ENCODE assay signal across 23 cellular contexts in the genomic region with DNA sequence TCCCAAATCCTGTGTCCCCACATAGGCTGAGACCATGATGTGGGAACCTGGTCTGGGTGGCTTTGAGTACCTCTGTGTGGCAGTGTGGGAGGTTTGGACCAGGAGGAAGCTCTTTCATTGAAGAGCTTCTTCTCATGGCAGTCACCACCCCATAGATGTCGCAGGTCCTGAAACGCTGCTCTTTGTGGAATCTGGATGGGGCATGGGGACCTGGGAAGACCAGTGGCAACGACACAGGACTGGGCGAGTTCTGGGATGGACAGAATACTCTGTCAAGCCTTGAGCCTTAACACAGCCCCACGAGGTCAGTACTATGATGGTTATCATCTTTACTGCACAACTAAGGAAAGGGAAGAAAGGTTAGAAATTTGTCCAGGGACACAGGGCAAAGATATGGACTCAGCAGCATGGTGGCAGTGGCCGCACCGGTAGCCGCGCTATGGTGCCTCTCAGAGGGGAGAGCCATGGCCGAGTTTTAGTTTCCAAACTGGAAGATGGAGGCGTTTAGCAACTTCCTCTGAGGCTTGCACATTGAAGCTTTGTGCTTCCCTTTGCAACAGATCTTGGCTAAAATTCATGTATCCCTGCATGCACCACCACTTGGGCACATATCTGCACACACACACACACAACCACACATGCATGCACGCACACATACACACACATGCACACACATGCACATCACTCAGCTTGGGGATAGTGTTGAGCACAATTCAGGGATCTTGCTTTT.
DNase-seq lines count a peak whose midpoint lies in the region; ATAC-seq, FAIRE-seq and TF ChIP-seq lines count a peak whose summit lies in the region.
"Had no signal": no experiment of that assay in that cellular context is flagged by ENCODE, and none has a peak within 500 bp of the region (broad histone marks: within the 10 kb centered on the region; RNA-seq: fewer than 3 reads in every experiment).

No MANE protein-coding gene starts in this region.

- no peaks in the 10 kb centered on the region for H3K9me3 Mint-ChIP-seq in type B pancreatic cell

- TF ChIP-seq CTCF in GM12878 (IDR thresholded peaks at IDR 0.05 in 2 of 3, conservative IDR thresholded peaks at IDR 0.05 in 1 of 3; ENCODE audit: control insufficient read depth in 2 of 3, extremely low read depth in 1 of 3, insufficient read depth in 1 of 3, low read depth in 3 of 3, low read length in 3 of 3) (no peak), esophagus muscularis mucosa (IDR thresholded peaks at IDR 0.05) (no peak), type B pancreatic cell (conservative IDR thresholded peaks at IDR 0.05) (no peak), body of pancreas (IDR thresholded peaks at IDR 0.05) (no peak)

- intact Hi-C loops in GM12878 (cut with micrococcal nuclease; ENCODE audit: unreplicated experiment) (no loop called here), esophagus muscularis mucosa (cut with DNase I) (no loop called here), body of pancreas (cut with DNase I) (no loop called here)

- no peak overlapping the region for H3K27ac ChIP-seq in GM12878 (ENCODE audit: control insufficient read depth, insufficient read depth)
- H3K27ac ChIP-seq in esophagus muscularis mucosa (replicated peaks in 1 of 4): no peak overlapping the region
- H3K27ac ChIP-seq in body of pancreas: no peak overlapping the region
- H3K27ac ChIP-seq: GM23248, KMS-11, SJSA1 had no signal

- TF ChIP-seq POLR2A in GM12878 (IDR thresholded peaks at IDR 0.05; ENCODE audit: low read depth, low read length): no peak
- TF ChIP-seq POLR2A in esophagus muscularis mucosa (IDR thresholded peaks at IDR 0.05; ENCODE audit: low read depth): no peak
- no peak for TF ChIP-seq POLR2A in body of pancreas (IDR thresholded peaks at IDR 0.05)

- H3K27me3 ChIP-seq in GM12878 (replicated peaks in 1 of 2; ENCODE audit: control insufficient read depth in 2 of 2, insufficient read depth in 2 of 2, low read length in 1 of 2): no peaks in the 10 kb centered on the region
- H3K27me3 ChIP-seq in esophagus muscularis mucosa: peaks cover 0 to 36% (median 0%) of the 10 kb centered on the region in 4 donors
- peaks cover 0 to 7% of the 10 kb centered on the region in 2 donors for H3K27me3 ChIP-seq in body of pancreas
- H3K27me3 ChIP-seq: SJSA1 had no signal

- SMC1A ChIA-PET in GM12878 (lab: Charles Lee; ENCODE audit: uncharacterized antibody, unreplicated experiment): no interaction called here

- peak; percentile 48 for DNase-seq in activated effector memory CD4-positive, alpha-beta T cell treated with anti-CD3 and anti-CD28 coated beads, Interleukin-2, amount 50 U/mL, for 16 hours
- DNase-seq in activated effector memory CD4-positive, alpha-beta T cell treated with Interleukin-2 at 50 U/mL for 16 hours: no peak
- DNase-seq in GM12878 (ENCODE audit: low read depth, low spot score): no peak
- DNase-seq in esophagus muscularis mucosa (ENCODE audit: extremely low spot score): peak; percentile 75
- DNase-seq in type B pancreatic cell (ENCODE audit: extremely low spot score, unreplicated experiment): peak; percentile 22
- DNase-seq in body of pancreas: no peak
- no peak for DNase-seq in amniotic stem cell (lab: John Stamatoyannopoulos, UW)
- DNase-seq: 8988T, AML-193, GM23248, HCEC 1CT, MV-4-11, NCI-H1105 treated with DMSO at 0.1 percent for 48 hours, NCI-H2029 treated with DMSO at 0.1 percent for 48 hours, NCI-H226, NCI-H524 treated with DMSO at 0.1 percent for 48 hours, OCI-M1 had no signal

- H3K36me3 ChIP-seq in GM12878 (ENCODE audit: control insufficient read depth in 2 of 2, insufficient read depth in 2 of 2, low read length in 1 of 2): no peaks in the 10 kb centered on the region
- H3K36me3 ChIP-seq in esophagus muscularis mucosa: no peaks in the 10 kb centered on the region
- H3K36me3 ChIP-seq in body of pancreas (replicated peaks in 1 of 2; ENCODE audit: insufficient read depth in 1 of 2, low read depth in 2 of 2): no peaks in the 10 kb centered on the region
- H3K36me3 ChIP-seq: SJSA1 had no signal

- H3K4me3 ChIP-seq in GM12878 (no peak overlapping the region), esophagus muscularis mucosa (no peak overlapping the region), body of pancreas (no peak overlapping the region)
- H3K4me3 ChIP-seq: GM23248, SJSA1 had no signal

- peaks cover 43% of the 10 kb centered on the region for H3K27me3 Mint-ChIP-seq in type B pancreatic cell

- POLR2A ChIA-PET in GM12878 (lab: Charles Lee): no interaction called here

- no TSS peak for BruUV-seq in GM12878 (replicated peaks; lab: Mats Ljungman, UMichigan)

- in situ Hi-C loops in GM12878 (cut with MboI): no loop called here

- H3K4me3 Mint-ChIP-seq in type B pancreatic cell: no peak overlapping the region
- H3K4me3 Mint-ChIP-seq: CD14-positive monocyte had no signal

- FAIRE-seq in GM12878 (lab: Jason Lieb, UNC): no peak
- FAIRE-seq: HTR-8/SVneo, RCC 7860 had no signal

- H3K79me2 ChIP-seq in GM12878 (ENCODE audit: control insufficient read depth, insufficient read depth, low read length): no peaks in the 10 kb centered on the region

- peaks cover 4% of the 10 kb centered on the region for H3K4me1 Mint-ChIP-seq in type B pancreatic cell (ENCODE audit: unreplicated experiment)
- H3K4me1 Mint-ChIP-seq: CD14-positive monocyte had no signal

- H3K9me3 ChIP-seq in GM12878 (replicated peaks; ENCODE audit: control insufficient read depth, insufficient read depth, low read length) (no peaks in the 10 kb centered on the region), esophagus muscularis mucosa (no peaks in the 10 kb centered on the region), body of pancreas (no peaks in the 10 kb centered on the region)
- H3K9me3 ChIP-seq: SJSA1 had no signal

- H3K4me1 ChIP-seq in GM12878 (ENCODE audit: control insufficient read depth, insufficient read depth, low read length) (no peaks in the 10 kb centered on the region), esophagus muscularis mucosa (no peaks in the 10 kb centered on the region), body of pancreas (no peaks in the 10 kb centered on the region)
- H3K4me1 ChIP-seq: SJSA1 had no signal

- H3K36me3 Mint-ChIP-seq in type B pancreatic cell: no peaks in the 10 kb centered on the region
- H3K36me3 Mint-ChIP-seq: CD14-positive monocyte had no signal

- ATAC-seq in GM12878 (no peak), body of pancreas (no peak), HG03175 (IDR thresholded peaks at IDR 0.05; ENCODE audit: unreplicated experiment) (no peak)

- no peaks in the 10 kb centered on the region for H4K20me1 ChIP-seq in GM12878 (ENCODE audit: control insufficient read depth, insufficient read depth)

- WGBS in GM12878 (ENCODE audit: insufficient coverage, insufficient replicate concordance, low lambda C conversion rate, missing lambda C conversion rate): 40% methylated on average over 12 of the region's 12 CpGs
- 84% methylated on average over 12 of the region's 12 CpGs for WGBS in esophagus muscularis mucosa
- 54 to 63% methylated on average over 12 of the region's 12 CpGs for WGBS in body of pancreas, 2 donors

- H2AFZ ChIP-seq in GM12878 (ENCODE audit: control insufficient read depth, low read depth, low read length): no peak overlapping the region
- H2AFZ ChIP-seq: GM23248 had no signal

- H3K27ac Mint-ChIP-seq in type B pancreatic cell: no peak overlapping the region
- H3K27ac Mint-ChIP-seq: CD14-positive monocyte had no signal

- no peak for TF ChIP-seq EP300 in GM12878 (IDR thresholded peaks at IDR 0.05; ENCODE audit: borderline replicate concordance in 1 of 2, control insufficient read depth in 1 of 2, low read depth in 2 of 2, low read length in 2 of 2)
- TF ChIP-seq EP300 in esophagus muscularis mucosa (IDR thresholded peaks at IDR 0.05): no peak

- H3K4me2 ChIP-seq in GM12878 (ENCODE audit: control insufficient read depth, insufficient read depth): no peak overlapping the region
- H3K4me2 ChIP-seq: KMS-11 had no signal

- H3K9ac ChIP-seq in GM12878 (ENCODE audit: control insufficient read depth, insufficient read depth, low read length): no peak overlapping the region
- H3K9ac ChIP-seq: GM23248, KMS-11 had no signal

- RAD21 ChIA-PET in GM12878 (lab: Charles Lee; ENCODE audit: unreplicated experiment): no interaction called here

- no peak for TF ChIP-seq RAD21 in GM12878 (IDR thresholded peaks at IDR 0.05; ENCODE audit: insufficient read depth, low read depth, low read length)

- CTCF ChIA-PET in GM12878 (lab: Yijun Ruan, JAX): no interaction called here

TF ChIP-seq in GM12878, 131 proteins besides CTCF, POLR2A, EP300 and RAD21 (continues in another document):
- TF ChIP-seq, protein P1, sequence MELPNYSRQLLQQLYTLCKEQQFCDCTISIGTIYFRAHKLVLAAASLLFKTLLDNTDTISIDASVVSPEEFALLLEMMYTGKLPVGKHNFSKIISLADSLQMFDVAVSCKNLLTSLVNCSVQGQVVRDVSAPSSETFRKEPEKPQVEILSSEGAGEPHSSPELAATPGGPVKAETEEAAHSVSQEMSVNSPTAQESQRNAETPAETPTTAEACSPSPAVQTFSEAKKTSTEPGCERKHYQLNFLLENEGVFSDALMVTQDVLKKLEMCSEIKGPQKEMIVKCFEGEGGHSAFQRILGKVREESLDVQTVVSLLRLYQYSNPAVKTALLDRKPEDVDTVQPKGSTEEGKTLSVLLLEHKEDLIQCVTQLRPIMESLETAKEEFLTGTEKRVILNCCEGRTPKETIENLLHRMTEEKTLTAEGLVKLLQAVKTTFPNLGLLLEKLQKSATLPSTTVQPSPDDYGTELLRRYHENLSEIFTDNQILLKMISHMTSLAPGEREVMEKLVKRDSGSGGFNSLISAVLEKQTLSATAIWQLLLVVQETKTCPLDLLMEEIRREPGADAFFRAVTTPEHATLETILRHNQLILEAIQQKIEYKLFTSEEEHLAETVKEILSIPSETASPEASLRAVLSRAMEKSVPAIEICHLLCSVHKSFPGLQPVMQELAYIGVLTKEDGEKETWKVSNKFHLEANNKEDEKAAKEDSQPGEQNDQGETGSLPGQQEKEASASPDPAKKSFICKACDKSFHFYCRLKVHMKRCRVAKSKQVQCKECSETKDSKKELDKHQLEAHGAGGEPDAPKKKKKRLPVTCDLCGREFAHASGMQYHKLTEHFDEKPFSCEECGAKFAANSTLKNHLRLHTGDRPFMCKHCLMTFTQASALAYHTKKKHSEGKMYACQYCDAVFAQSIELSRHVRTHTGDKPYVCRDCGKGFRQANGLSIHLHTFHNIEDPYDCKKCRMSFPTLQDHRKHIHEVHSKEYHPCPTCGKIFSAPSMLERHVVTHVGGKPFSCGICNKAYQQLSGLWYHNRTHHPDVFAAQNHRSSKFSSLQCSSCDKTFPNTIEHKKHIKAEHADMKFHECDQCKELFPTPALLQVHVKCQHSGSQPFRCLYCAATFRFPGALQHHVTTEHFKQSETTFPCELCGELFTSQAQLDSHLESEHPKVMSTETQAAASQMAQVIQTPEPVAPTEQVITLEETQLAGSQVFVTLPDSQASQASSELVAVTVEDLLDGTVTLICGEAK (IDR thresholded peaks at IDR 0.05; ENCODE audit: borderline replicate concordance): no peak
- TF ChIP-seq ZNF384 (IDR thresholded peaks at IDR 0.05; ENCODE audit: borderline replicate concordance, low read depth, low read length): no peak

Comparison
In these comparisons a context has a peak if more than half of its experiments do, and no peak if none do; other contexts are left out.
1. DNase-seq: peak in activated effector memory CD4-positive, alpha-beta T cell treated with anti-CD3 and anti-CD28 coated beads, Interleukin-2, amount 50 U/mL, for 16 hours (single experiment), esophagus muscularis mucosa (single experiment) and type B pancreatic cell (single experiment); none in activated effector memory CD4-positive, alpha-beta T cell treated with Interleukin-2 at 50 U/mL for 16 hours (single experiment), GM12878 (single experiment), body of pancreas (0 of 4) and amniotic stem cell (single experiment).